In genomic region chr22:50034126-50035081, GRCh38 we compare ENCODE assay signal across 28 cellular contexts. TPM values are rescaled to one million over a fixed set of nuclear protein-coding genes. Genes with fewer than 3 reads are reported as not detected.
DNase-seq lines count a peak whose midpoint lies in the region; FAIRE-seq and TF ChIP-seq lines count a peak whose summit lies in the region.
"Had no signal": no experiment of that assay in that cellular context is flagged by ENCODE, and none has a peak within 500 bp of the region (broad histone marks: within the 10 kb centered on the region; RNA-seq: fewer than 3 reads in every experiment).

No MANE protein-coding gene starts in this region.

- 91% methylated on average over 36 of the region's 43 CpGs; no CpG with 5 or more reads in 1 of the 2 experiments for WGBS in H1 (ENCODE audit: extremely low coverage in 1 of 2, insufficient coverage in 1 of 2, insufficient read length in 1 of 2, insufficient replicate concordance in 2 of 2, low coverage in 1 of 2, low lambda C conversion rate in 2 of 2, missing lambda C conversion rate in 1 of 2), 2 experiments
- 39 to 85% (median 64%) methylated on average over 33 to 43 of the region's 43 CpGs for WGBS in spleen, 5 donors

- H3K14ac ChIP-seq in H1 (ENCODE audit: insufficient read length): no peak overlapping the region

- no peak overlapping the region for H3K4ac ChIP-seq in H1 (replicated peaks; ENCODE audit: insufficient read length, low read depth, low read length)

- TF ChIP-seq CTCF in H1 (IDR thresholded peaks at IDR 0.05; ENCODE audit: control extremely low read depth in 1 of 3, insufficient read depth in 1 of 3, low read depth in 1 of 3, low read length in 3 of 3) (no peak), spleen (IDR thresholded peaks at IDR 0.05 in 8 of 11, conservative IDR thresholded peaks at IDR 0.05 in 3 of 11) (no peak)

- CTCF ChIA-PET in activated naive CD4-positive, alpha-beta T cell treated with anti-CD3 and anti-CD28 coated beads for 36 hours (lab: Charles Lee): interaction anchor here (0.8 to 1.3 kb wide), 3 partner anchors 42 to 104 kb away, joined by 3 read pairs; no protein-coding TSS in a partner anchor
- CTCF ChIA-PET in H1 (lab: Charles Lee; ENCODE audit: partially characterized antibody): interaction anchor here (0.6 to 0.9 kb wide), 2 partner anchors 38 to 182 kb away, joined by 3 read pairs; no protein-coding TSS in a partner anchor

- H2AK5ac ChIP-seq in H1 (ENCODE audit: low read depth, low read length): no peak overlapping the region

- no peak overlapping the region for H3K4me3 ChIP-seq in H1 (ENCODE audit: extremely low read depth in 1 of 4, insufficient read depth in 2 of 4, low read depth in 3 of 4, low read length in 4 of 4)
- H3K4me3 ChIP-seq in spleen: no peak overlapping the region
- H3K4me3 ChIP-seq: A549, ascending aorta, dorsolateral prefrontal cortex, left ventricle myocardium inferior had no signal

- H4K5ac ChIP-seq in H1 (ENCODE audit: insufficient read length, low read depth, low read length): no peak overlapping the region

- no peak overlapping the region for H2BK120ac ChIP-seq in H1 (replicated peaks; ENCODE audit: low read depth, low read length)

- no peaks in the 10 kb centered on the region for H3K79me1 ChIP-seq in H1 (ENCODE audit: low read depth, low read length)

- no peaks in the 10 kb centered on the region for H4K20me1 ChIP-seq in H1 (replicated peaks in 1 of 2; ENCODE audit: control insufficient read depth in 1 of 2, insufficient read depth in 2 of 2, low read length in 2 of 2)

- intact Hi-C loops in activated naive CD4-positive, alpha-beta T cell treated with anti-CD3 and anti-CD28 coated beads for 36 hours (cut with micrococcal nuclease): no loop called here
- intact Hi-C loops in spleen (cut with DNase I; ENCODE audit: low total_unique reads): loop anchor here (5.0 kb wide), 1 partner anchor 267 kb away; no protein-coding TSS in a partner anchor

- FAIRE-seq in H1 (lab: Jason Lieb, UNC): no peak
- FAIRE-seq: A549, endothelial cell of umbilical vein had no signal

- POLR2A ChIA-PET in H1 (lab: Charles Lee; ENCODE audit: partially characterized antibody): no interaction called here

- H3K27ac Mint-ChIP-seq in activated naive CD4-positive, alpha-beta T cell treated with anti-CD3 and anti-CD28 coated beads for 36 hours: no peak overlapping the region
- H3K27ac Mint-ChIP-seq: nephron, WTC11 had no signal

- peaks cover under 1 to 17% (median 9%) of the 10 kb centered on the region in 4 experiments; a peak in 6 of 7 replicates for H3K27me3 ChIP-seq in H1 (replicated peaks in 1 of 4; ENCODE audit: control insufficient read depth in 3 of 4, extremely low read depth in 1 of 4, insufficient read depth in 3 of 4, low read length in 3 of 4)
- peaks cover 0 to 67% (median 29%) of the 10 kb centered on the region in 7 donors for H3K27me3 ChIP-seq in spleen (replicated peaks in 1 of 7)
- H3K27me3 ChIP-seq: ascending aorta had no signal

- H3K27ac ChIP-seq in H1 (ENCODE audit: low read depth, low read length): no peak overlapping the region
- no peak overlapping the region for H3K27ac ChIP-seq in spleen
- H3K27ac ChIP-seq: A549, ascending aorta, C4-2B, dorsolateral prefrontal cortex, left ventricle myocardium inferior, RWPE1 had no signal

- H3K23ac ChIP-seq in H1 (ENCODE audit: insufficient read length): no peak overlapping the region

- H3K36me3 Mint-ChIP-seq in activated naive CD4-positive, alpha-beta T cell treated with anti-CD3 and anti-CD28 coated beads for 36 hours (ENCODE audit: low read depth): peaks cover 1% of the 10 kb centered on the region
- H3K36me3 Mint-ChIP-seq: WTC11 had no signal

- H2BK15ac ChIP-seq in H1 (ENCODE audit: low read length): no peak overlapping the region

- no peak overlapping the region for H3K4me3 Mint-ChIP-seq in activated naive CD4-positive, alpha-beta T cell treated with anti-CD3 and anti-CD28 coated beads for 36 hours
- H3K4me3 Mint-ChIP-seq: nephron, WTC11 had no signal

- TF ChIP-seq POLR2A in H1 (IDR thresholded peaks at IDR 0.05; ENCODE audit: control extremely low read depth in 1 of 2, low read depth in 2 of 2, low read length in 2 of 2): no peak
- no peak for TF ChIP-seq POLR2A in spleen (IDR thresholded peaks at IDR 0.05)

- H3K4me2 ChIP-seq in H1 (ENCODE audit: insufficient read depth in 1 of 2, low read depth in 2 of 2, low read length in 2 of 2): no peak overlapping the region
- H3K4me2 ChIP-seq: A549 had no signal

- H3K4me1 ChIP-seq in H1 (replicated peaks in 1 of 4; ENCODE audit: control insufficient read depth in 3 of 4, insufficient read depth in 4 of 4, low read length in 3 of 4): peaks cover 0 to 3% (median 0%) of the 10 kb centered on the region in 4 experiments; a peak in 2 of 7 replicates
- H3K4me1 ChIP-seq in spleen: peaks cover 0 to 23% (median 11%) of the 10 kb centered on the region in 6 donors

- peaks cover 19% of the 10 kb centered on the region for H3K27me3 Mint-ChIP-seq in activated naive CD4-positive, alpha-beta T cell treated with anti-CD3 and anti-CD28 coated beads for 36 hours (ENCODE audit: low read depth)

- peaks cover 11% of the 10 kb centered on the region for H3K4me1 Mint-ChIP-seq in activated naive CD4-positive, alpha-beta T cell treated with anti-CD3 and anti-CD28 coated beads for 36 hours (ENCODE audit: low read depth)
- H3K4me1 Mint-ChIP-seq: nephron, WTC11 had no signal

- H3K79me2 ChIP-seq in H1 (ENCODE audit: control insufficient read depth in 1 of 2, insufficient read depth in 2 of 2, low read length in 2 of 2): no peaks in the 10 kb centered on the region

- no peak overlapping the region for H2AFZ ChIP-seq in H1 (ENCODE audit: low read length)

- DNase-seq in activated naive CD4-positive, alpha-beta T cell treated with anti-CD3 and anti-CD28 coated beads for 36 hours: peak; percentile 65
- DNase-seq in activated naive CD4-positive, alpha-beta T cell treated with anti-CD3 and anti-CD28 coated beads, Interleukin-2, amount 50 U/mL, for 16 hours: no peak
- DNase-seq in HT1080 (ENCODE audit: low read depth) (peak; percentile 72), H1 (ENCODE audit: low read depth in 1 of 2, low spot score in 2 of 2) (no peak), spleen (peak; percentile 56), RPMI8226 (no peak), putamen (ENCODE audit: low spot score) (no peak), T1000 (lab: John Stamatoyannopoulos, UW) (no peak)
- DNase-seq: central memory CD4-positive, alpha-beta T cell; EL; left ventricle myocardium inferior; midbrain; NCI-H1105; NCI-H2081; NCI-H446; stimulated activated CD8-positive, alpha-beta memory T cell treated with anti-CD3 and anti-CD28 coated beads, Interleukin-4, amount 100 ng/mL, for 48 hours; substantia nigra; T-helper 9 cell had no signal

- TF ChIP-seq RAD21 in H1 (IDR thresholded peaks at IDR 0.05 in 1 of 2, conservative IDR thresholded peaks at IDR 0.05 in 1 of 2; ENCODE audit: low read depth in 2 of 2, low read length in 2 of 2): no peak

- no peaks in the 10 kb centered on the region for H3K36me3 ChIP-seq in H1 (ENCODE audit: control insufficient read depth in 2 of 4, insufficient read depth in 4 of 4, low read length in 3 of 4)
- no peaks in the 10 kb centered on the region for H3K36me3 ChIP-seq in spleen
- H3K36me3 ChIP-seq: ascending aorta, left ventricle myocardium inferior had no signal

- peaks cover 6% of the 10 kb centered on the region for H3K9me3 Mint-ChIP-seq in activated naive CD4-positive, alpha-beta T cell treated with anti-CD3 and anti-CD28 coated beads for 36 hours

- H3K9ac ChIP-seq in H1 (replicated peaks in 1 of 4; ENCODE audit: extremely low read depth in 1 of 4, low read depth in 3 of 4, low read length in 3 of 4): no peak overlapping the region

- H2BK20ac ChIP-seq in H1 (ENCODE audit: low read length): no peak overlapping the region

- H2BK12ac ChIP-seq in H1 (ENCODE audit: low read depth, low read length): no peak overlapping the region

- H3K23me2 ChIP-seq in H1 (ENCODE audit: low read depth, low read length): no peaks in the 10 kb centered on the region

- H2BK5ac ChIP-seq in H1 (ENCODE audit: low read depth, low read length): no peak overlapping the region

- H3K9me3 ChIP-seq in H1 (ENCODE audit: insufficient read depth in 2 of 2, low read depth in 1 of 2, low read length in 1 of 2): 0 out of 4 replicates have a peak, but pooled peaks cover 0 to 5% of the 10 kb centered on the region in 2 experiments
- H3K9me3 ChIP-seq in spleen: peaks cover 0 to 17% (median 13%) of the 10 kb centered on the region in 8 donors

- peak overlapping the region; percentile 74 for H4K91ac ChIP-seq in H1 (replicated peaks; ENCODE audit: insufficient read length, low read length)

- no peak overlapping the region for H3K18ac ChIP-seq in H1 (ENCODE audit: extremely low read depth, low read length)

- H4K8ac ChIP-seq in H1 (ENCODE audit: extremely low read depth, insufficient read depth, low read length): no peak overlapping the region

- TF ChIP-seq EP300 in H1 (IDR thresholded peaks at IDR 0.05; ENCODE audit: borderline replicate concordance in 1 of 2, low read depth in 2 of 2, low read length in 2 of 2): no peak

- no peak overlapping the region for H3K56ac ChIP-seq in H1 (replicated peaks; ENCODE audit: insufficient read length, low read depth, low read length)

RNA-seq across cellular contexts. Expression of gene IL17REL, which starts 21.8 kb away (rescaled TPM):
- total RNA-seq in activated naive CD4-positive, alpha-beta T cell treated with anti-CD3 and anti-CD28 coated beads for 36 hours: under 1 TPM; 0.12 to 0.15 TPM
- not detected in 2 replicates for total RNA-seq in HT1080 (2014; rRNA removed; shearing (Covaris generic))
- not detected in 2 replicates for polyA plus RNA-seq in HT1080 (2015; cell fraction: cytosol; rRNA removed)
- polyA plus RNA-seq in HT1080 (2015; cell fraction: nucleus; rRNA removed): not detected in 2 replicates
- total RNA-seq in H1 (2021; fragmentation: NEBNext Ultra II Directional; extraction: Animal tissue kit (Norgen Biotek cat#: 25700)): 0.08 and 0.20 TPM in 2 replicates
- polyA plus RNA-seq in H1 (2011; rRNA removed) (0.15 and 0.17 TPM in 2 replicates), spleen (1 to 10 TPM in 1 of 3 donors, under 1 TPM in 2; 0.21 to 1.2 (median 0.33) TPM)
- 0.18 TPM for polyA plus RNA-seq in H1 (2011; cell fraction: cytosol; rRNA removed)
- 0.63 TPM for polyA plus RNA-seq in H1 (2011; cell fraction: nucleus; rRNA removed)
- 0.10 to 0.20 TPM (median 0.13 TPM) in 4 replicates for polyA plus RNA-seq in H1 (2012, experiment 1 of 2)
- polyA plus RNA-seq in H1 (2012, experiment 2 of 2): not detected
- 0.04 TPM for polyA plus RNA-seq in H1 (2013, experiment 1 of 2)
- 0.02 TPM for polyA plus RNA-seq in H1 (2013, experiment 2 of 2)
- polyA minus RNA-seq in H1 (2011; rRNA and poly(A)+ RNA removed): 0.06 and 0.12 TPM in 2 replicates
- 0.29 TPM for polyA minus RNA-seq in H1 (2011; cell fraction: cytosol; rRNA and poly(A)+ RNA removed)
- polyA minus RNA-seq in H1 (2011; cell fraction: nucleus; rRNA and poly(A)+ RNA removed): 0.90 TPM
- 1 to 10 TPM in 2 of 7 donors, under 1 TPM in 5; 0.23 to 1.9 (median 0.94) TPM for total RNA-seq in spleen
- total RNA-seq: ascending aorta, left ventricle myocardium inferior, sciatic nerve, urinary bladder had no signal

RNA-seq across cellular contexts. Expression of gene TTLL8, which starts 23.7 kb away (rescaled TPM):
- not detected for total RNA-seq in activated naive CD4-positive, alpha-beta T cell treated with anti-CD3 and anti-CD28 coated beads for 36 hours
- total RNA-seq in HT1080 (2014; rRNA removed; shearing (Covaris generic)): not detected in 2 replicates
- not detected in 2 replicates for polyA plus RNA-seq in HT1080 (2015; cell fraction: cytosol; rRNA removed)
- polyA plus RNA-seq in HT1080 (2015; cell fraction: nucleus; rRNA removed): not detected in 2 replicates
- total RNA-seq in H1 (2021; fragmentation: NEBNext Ultra II Directional; extraction: Animal tissue kit (Norgen Biotek cat#: 25700)): not detected in 2 replicates
- polyA plus RNA-seq in H1 (2011; rRNA removed) (not detected in 2 replicates), spleen (not detected)
- polyA plus RNA-seq in H1 (2011; cell fraction: cytosol; rRNA removed): not detected
- polyA plus RNA-seq in H1 (2011; cell fraction: nucleus; rRNA removed): not detected
- not detected in 4 replicates for polyA plus RNA-seq in H1 (2012, experiment 1 of 2)
- polyA plus RNA-seq in H1 (2012, experiment 2 of 2): not detected
- polyA plus RNA-seq in H1 (2013, experiment 1 of 2): not detected
- polyA plus RNA-seq in H1 (2013, experiment 2 of 2): not detected
- not detected in 2 replicates for polyA minus RNA-seq in H1 (2011; rRNA and poly(A)+ RNA removed)
- polyA minus RNA-seq in H1 (2011; cell fraction: cytosol; rRNA and poly(A)+ RNA removed): not detected
- not detected for polyA minus RNA-seq in H1 (2011; cell fraction: nucleus; rRNA and poly(A)+ RNA removed)
- not detected for total RNA-seq in spleen
- total RNA-seq: ascending aorta, endothelial cell of umbilical vein, left ventricle myocardium inferior, sciatic nerve, urinary bladder, WTC11 had no signal
- polyA plus RNA-seq: A549, endothelial cell of umbilical vein, urinary bladder had no signal

RNA-seq across cellular contexts. Expression of gene MLC1, which starts 50.8 kb away (rescaled TPM):
- under 1 TPM in 1 of 2 experiments, not detected in 1; 0.05 TPM for total RNA-seq in activated naive CD4-positive, alpha-beta T cell treated with anti-CD3 and anti-CD28 coated beads for 36 hours
- 0.10 TPM in 1 of 2 replicates, not detected in the other for total RNA-seq in HT1080 (2014; rRNA removed; shearing (Covaris generic))
- 0.02 and 0.07 TPM in 2 replicates for polyA plus RNA-seq in HT1080 (2015; cell fraction: cytosol; rRNA removed)
- not detected in 2 replicates for polyA plus RNA-seq in HT1080 (2015; cell fraction: nucleus; rRNA removed)
- total RNA-seq in H1 (2021; fragmentation: NEBNext Ultra II Directional; extraction: Animal tissue kit (Norgen Biotek cat#: 25700)): not detected in 2 replicates
- polyA plus RNA-seq in H1 (2011; rRNA removed): 0.17 and 0.20 TPM in 2 replicates
- polyA plus RNA-seq in H1 (2011; cell fraction: cytosol; rRNA removed): 0.12 TPM
- 0.34 TPM for polyA plus RNA-seq in H1 (2011; cell fraction: nucleus; rRNA removed)
- polyA plus RNA-seq in H1 (2012, experiment 1 of 2): 0.09 to 0.28 TPM (median 0.19 TPM) in 3 of 4 replicates, not detected in the other
- polyA plus RNA-seq in H1 (2012, experiment 2 of 2): 0.08 TPM
- polyA plus RNA-seq in H1 (2013, experiment 1 of 2): 0.08 TPM
- 0.09 TPM for polyA plus RNA-seq in H1 (2013, experiment 2 of 2)
- 0.29 and 0.44 TPM in 2 replicates for polyA minus RNA-seq in H1 (2011; rRNA and poly(A)+ RNA removed)
- not detected for polyA minus RNA-seq in H1 (2011; cell fraction: cytosol; rRNA and poly(A)+ RNA removed)
- not detected for polyA minus RNA-seq in H1 (2011; cell fraction: nucleus; rRNA and poly(A)+ RNA removed)
- 1 to 10 TPM; 1.2 to 4.4 (median 1.9) TPM for total RNA-seq in spleen
- polyA plus RNA-seq in spleen: under 1 TPM; 0.17 to 0.74 (median 0.39) TPM
- total RNA-seq: endothelial cell of umbilical vein had no signal
- polyA plus RNA-seq: A549, endothelial cell of umbilical vein had no signal

RNA-seq across cellular contexts. Expression of gene MOV10L1, which starts 55.4 kb away (rescaled TPM):
- not detected for total RNA-seq in activated naive CD4-positive, alpha-beta T cell treated with anti-CD3 and anti-CD28 coated beads for 36 hours
- not detected in 2 replicates for total RNA-seq in HT1080 (2014; rRNA removed; shearing (Covaris generic))
- 0.19 and 0.83 TPM in 2 replicates for polyA plus RNA-seq in HT1080 (2015; cell fraction: cytosol; rRNA removed)
- polyA plus RNA-seq in HT1080 (2015; cell fraction: nucleus; rRNA removed): 0.23 and 1.2 TPM in 2 replicates
- not detected in 2 replicates for total RNA-seq in H1 (2021; fragmentation: NEBNext Ultra II Directional; extraction: Animal tissue kit (Norgen Biotek cat#: 25700))
- polyA plus RNA-seq in H1 (2011; rRNA removed): 0.13 and 0.32 TPM in 2 replicates
- polyA plus RNA-seq in H1 (2011; cell fraction: cytosol; rRNA removed): 0.37 TPM
- 0.31 TPM for polyA plus RNA-seq in H1 (2011; cell fraction: nucleus; rRNA removed)
- polyA plus RNA-seq in H1 (2012, experiment 1 of 2): 0.07 TPM in 1 of 4 replicates, not detected in the others
- polyA plus RNA-seq in H1 (2012, experiment 2 of 2): not detected
- polyA plus RNA-seq in H1 (2013, experiment 1 of 2): 0.14 TPM
- 0.06 TPM for polyA plus RNA-seq in H1 (2013, experiment 2 of 2)
- polyA minus RNA-seq in H1 (2011; rRNA and poly(A)+ RNA removed): 0.16 TPM in 1 of 2 replicates, not detected in the other
- not detected for polyA minus RNA-seq in H1 (2011; cell fraction: cytosol; rRNA and poly(A)+ RNA removed)
- polyA minus RNA-seq in H1 (2011; cell fraction: nucleus; rRNA and poly(A)+ RNA removed): 0.80 TPM
- total RNA-seq in spleen: under 1 TPM in 2 of 7 donors, not detected in 5; 0.10 to 0.37 TPM
- under 1 TPM in 1 of 3 donors, not detected in 2; 0.15 TPM for polyA plus RNA-seq in spleen
- total RNA-seq: ascending aorta, WTC11 had no signal

Comparison
In these comparisons a context has a peak if more than half of its experiments do, and no peak if none do; other contexts are left out.
1. DNase-seq: peak in activated naive CD4-positive, alpha-beta T cell treated with anti-CD3 and anti-CD28 coated beads for 36 hours (single experiment), HT1080 (single experiment) and spleen (single experiment); none in activated naive CD4-positive, alpha-beta T cell treated with anti-CD3 and anti-CD28 coated beads, Interleukin-2, amount 50 U/mL, for 16 hours (single experiment), H1 (0 of 2), RPMI8226 (single experiment), putamen (single experiment) and T1000 (single experiment).